In genomic region chr6:32254761-32255211, GRCh38 we compare ENCODE assay signal across 8 cellular contexts. TPM values are rescaled to one million over a fixed set of nuclear protein-coding genes. Genes with fewer than 3 reads are reported as not detected.
DNase-seq lines count a peak whose midpoint lies in the region; ATAC-seq, FAIRE-seq and TF ChIP-seq lines count a peak whose summit lies in the region.

No MANE protein-coding gene starts in this region.

- DNase-seq in bronchial epithelial cell (ENCODE audit: low read depth) (no peak), kidney (peak; percentile 67), HuH-7.5 (ENCODE audit: low spot score) (no peak), KG1 (lab: John Stamatoyannopoulos, UW) (no peak)
- DNase-seq in stimulated activated naive CD8-positive, alpha-beta T cell treated with anti-CD3 and anti-CD28 coated beads, Interleukin-15, Interleukin-2, amounts not matched to agents 100 U/mL and 50 U/mL, for 24 hours: no peak
- no peak for DNase-seq in effector CD4-positive, alpha-beta T cell

- peak; percentile 9 for ATAC-seq in stimulated activated naive CD8-positive, alpha-beta T cell treated with anti-CD3 and anti-CD28 coated beads, Interleukin-15, Interleukin-2, amounts not matched to agents 100 U/mL and 50 U/mL, for 24 hours
- ATAC-seq in GM18873 (IDR thresholded peaks at IDR 0.05; ENCODE audit: low FRiP score, unreplicated experiment): no peak

- no peak for FAIRE-seq in bronchial epithelial cell (lab: Jason Lieb, UNC)
- FAIRE-seq in kidney (lab: Jason Lieb, UNC): no peak

- H3K9ac ChIP-seq in HUES64 (ENCODE audit: low read depth, low read length) (peak overlapping the region; percentile 76), kidney (ENCODE audit: low read length in 2 of 2) (peak overlapping the region in 1 of 2 donors; percentile 55)

- H3K27me3 ChIP-seq in HUES64 (ENCODE audit: insufficient read depth, low read length) (no peaks in the 10 kb centered on the region), bronchial epithelial cell (ENCODE audit: control insufficient read depth, insufficient read depth, low read length) (no peaks in the 10 kb centered on the region)

- H3K4me3 ChIP-seq in HUES64 (ENCODE audit: low read length): peak overlapping the region; percentile 63
- H3K4me3 ChIP-seq in bronchial epithelial cell (ENCODE audit: low read depth, low read length): peak overlapping the region; percentile 28
- H3K4me3 ChIP-seq in kidney (ENCODE audit: low read length in 2 of 2): peak overlapping the region; percentile 42 to 73

- intact Hi-C loops in kidney (cut with DNase I): no loop called here

- TF ChIP-seq CTCF in bronchial epithelial cell (IDR thresholded peaks at IDR 0.05; ENCODE audit: insufficient read depth, low read length, severe bottlenecking) (no peak), kidney (IDR thresholded peaks at IDR 0.05; ENCODE audit: borderline replicate concordance, extremely low read depth, insufficient read depth) (no peak)

- H3K36me3 ChIP-seq in HUES64 (ENCODE audit: insufficient read depth, low read length) (no peaks in the 10 kb centered on the region), bronchial epithelial cell (ENCODE audit: control insufficient read depth, insufficient read depth, low read length) (no peaks in the 10 kb centered on the region), kidney (ENCODE audit: control insufficient read depth in 1 of 2, insufficient read depth in 2 of 2, low read length in 2 of 2) (no peaks in the 10 kb centered on the region)

- 24% methylated on average over 12 of the region's 12 CpGs for WGBS in HUES64

- H3K27ac ChIP-seq in HUES64 (ENCODE audit: low read depth, low read length) (peak overlapping the region; percentile 9; the same call in 1 of the 2 replicates), kidney (ENCODE audit: low read depth in 2 of 2, low read length in 2 of 2) (peak overlapping the region; percentile 78 to 89)

- H3K9me3 ChIP-seq in HUES64 (ENCODE audit: insufficient read depth, low read depth, low read length): peaks cover 2% of the 10 kb centered on the region; the same call in 1 of the 2 replicates
- no peaks in the 10 kb centered on the region for H3K9me3 ChIP-seq in kidney (ENCODE audit: control insufficient read depth in 1 of 2, low read length in 2 of 2)

- H3K4me1 ChIP-seq in HUES64 (ENCODE audit: insufficient read depth, low read length): peaks cover 14% of the 10 kb centered on the region
- H3K4me1 ChIP-seq in kidney (ENCODE audit: control insufficient read depth in 1 of 2, insufficient read depth in 1 of 2, low read depth in 1 of 2, low read length in 2 of 2): peaks cover 0 to 3% of the 10 kb centered on the region in 2 donors

RNA-seq across cellular contexts. Expression of gene NOTCH4, which starts 30.9 kb away (rescaled TPM):
- polyA plus RNA-seq in HUES64 (2013, experiment 1 of 2): 1.6 TPM
- polyA plus RNA-seq in HUES64 (2013, experiment 2 of 2): 2.0 TPM
- total RNA-seq in bronchial epithelial cell (0.26 and 0.38 TPM in 2 replicates), kidney (30.5 TPM)
- polyA plus RNA-seq in kidney (ENCODE audit: insufficient read depth, low read depth, low replicate concordance): 22.5 TPM

Comparison
In these comparisons a context has a peak if more than half of its experiments do, and no peak if none do; other contexts are left out.
1. RNA of gene NOTCH4, which starts 30.9 kb away (total RNA-seq): 30.5 TPM in kidney (single experiment); 0.26 to 0.38 TPM in bronchial epithelial cell; every median in the first group is over 10 times any median in the second.
2. Peak in every context shown above with its lines, with median percentiles within 50 percentile points of each other: H3K4me3 ChIP-seq.